ENCODE assay signal across 2 cellular contexts in the genomic region with DNA sequence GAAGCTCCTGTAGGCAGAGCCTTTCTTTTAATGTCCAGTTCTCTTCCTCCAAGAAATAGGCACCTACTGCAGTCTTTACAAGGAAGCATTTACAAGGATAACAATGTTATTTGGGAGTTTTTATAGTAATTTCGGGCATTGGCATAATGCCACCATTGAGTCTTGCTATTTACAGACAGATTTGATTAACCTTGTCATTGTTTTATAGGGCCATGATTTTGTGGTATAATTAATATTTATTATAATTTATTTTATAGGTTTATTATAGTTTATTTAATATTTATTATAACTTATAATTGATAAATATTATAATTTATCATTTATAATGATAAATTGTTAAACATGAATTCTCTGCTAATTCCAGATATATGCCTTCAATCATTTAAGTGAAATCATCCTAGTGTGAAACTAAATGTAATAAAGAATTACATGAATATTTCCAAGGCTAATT.
TF ChIP-seq lines count a peak whose summit lies in the region.

No MANE protein-coding gene starts in this region.

TF ChIP-seq in A549, 52 proteins besides CTCF, POLR2A, EP300 and RAD21 (continued from another document):
- TF ChIP-seq, protein P1, sequence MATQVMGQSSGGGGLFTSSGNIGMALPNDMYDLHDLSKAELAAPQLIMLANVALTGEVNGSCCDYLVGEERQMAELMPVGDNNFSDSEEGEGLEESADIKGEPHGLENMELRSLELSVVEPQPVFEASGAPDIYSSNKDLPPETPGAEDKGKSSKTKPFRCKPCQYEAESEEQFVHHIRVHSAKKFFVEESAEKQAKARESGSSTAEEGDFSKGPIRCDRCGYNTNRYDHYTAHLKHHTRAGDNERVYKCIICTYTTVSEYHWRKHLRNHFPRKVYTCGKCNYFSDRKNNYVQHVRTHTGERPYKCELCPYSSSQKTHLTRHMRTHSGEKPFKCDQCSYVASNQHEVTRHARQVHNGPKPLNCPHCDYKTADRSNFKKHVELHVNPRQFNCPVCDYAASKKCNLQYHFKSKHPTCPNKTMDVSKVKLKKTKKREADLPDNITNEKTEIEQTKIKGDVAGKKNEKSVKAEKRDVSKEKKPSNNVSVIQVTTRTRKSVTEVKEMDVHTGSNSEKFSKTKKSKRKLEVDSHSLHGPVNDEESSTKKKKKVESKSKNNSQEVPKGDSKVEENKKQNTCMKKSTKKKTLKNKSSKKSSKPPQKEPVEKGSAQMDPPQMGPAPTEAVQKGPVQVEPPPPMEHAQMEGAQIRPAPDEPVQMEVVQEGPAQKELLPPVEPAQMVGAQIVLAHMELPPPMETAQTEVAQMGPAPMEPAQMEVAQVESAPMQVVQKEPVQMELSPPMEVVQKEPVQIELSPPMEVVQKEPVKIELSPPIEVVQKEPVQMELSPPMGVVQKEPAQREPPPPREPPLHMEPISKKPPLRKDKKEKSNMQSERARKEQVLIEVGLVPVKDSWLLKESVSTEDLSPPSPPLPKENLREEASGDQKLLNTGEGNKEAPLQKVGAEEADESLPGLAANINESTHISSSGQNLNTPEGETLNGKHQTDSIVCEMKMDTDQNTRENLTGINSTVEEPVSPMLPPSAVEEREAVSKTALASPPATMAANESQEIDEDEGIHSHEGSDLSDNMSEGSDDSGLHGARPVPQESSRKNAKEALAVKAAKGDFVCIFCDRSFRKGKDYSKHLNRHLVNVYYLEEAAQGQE (IDR thresholded peaks at IDR 0.05): 0 out of 2 replicates have a peak, but pooled peaks have one; percentile 11

TF ChIP-seq in HEK293, 187 proteins besides CTCF, POLR2A, EP300 and RAD21:
- TF ChIP-seq, protein P2, sequence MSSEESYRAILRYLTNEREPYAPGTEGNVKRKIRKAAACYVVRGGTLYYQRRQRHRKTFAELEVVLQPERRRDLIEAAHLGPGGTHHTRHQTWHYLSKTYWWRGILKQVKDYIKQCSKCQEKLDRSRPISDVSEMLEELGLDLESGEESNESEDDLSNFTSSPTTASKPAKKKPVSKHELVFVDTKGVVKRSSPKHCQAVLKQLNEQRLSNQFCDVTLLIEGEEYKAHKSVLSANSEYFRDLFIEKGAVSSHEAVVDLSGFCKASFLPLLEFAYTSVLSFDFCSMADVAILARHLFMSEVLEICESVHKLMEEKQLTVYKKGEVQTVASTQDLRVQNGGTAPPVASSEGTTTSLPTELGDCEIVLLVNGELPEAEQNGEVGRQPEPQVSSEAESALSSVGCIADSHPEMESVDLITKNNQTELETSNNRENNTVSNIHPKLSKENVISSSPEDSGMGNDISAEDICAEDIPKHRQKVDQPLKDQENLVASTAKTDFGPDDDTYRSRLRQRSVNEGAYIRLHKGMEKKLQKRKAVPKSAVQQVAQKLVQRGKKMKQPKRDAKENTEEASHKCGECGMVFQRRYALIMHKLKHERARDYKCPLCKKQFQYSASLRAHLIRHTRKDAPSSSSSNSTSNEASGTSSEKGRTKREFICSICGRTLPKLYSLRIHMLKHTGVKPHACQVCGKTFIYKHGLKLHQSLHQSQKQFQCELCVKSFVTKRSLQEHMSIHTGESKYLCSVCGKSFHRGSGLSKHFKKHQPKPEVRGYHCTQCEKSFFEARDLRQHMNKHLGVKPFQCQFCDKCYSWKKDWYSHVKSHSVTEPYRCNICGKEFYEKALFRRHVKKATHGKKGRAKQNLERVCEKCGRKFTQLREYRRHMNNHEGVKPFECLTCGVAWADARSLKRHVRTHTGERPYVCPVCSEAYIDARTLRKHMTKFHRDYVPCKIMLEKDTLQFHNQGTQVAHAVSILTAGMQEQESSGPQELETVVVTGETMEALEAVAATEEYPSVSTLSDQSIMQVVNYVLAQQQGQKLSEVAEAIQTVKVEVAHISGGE (tag by site-specific recombination; conservative IDR thresholded peaks at IDR 0.05; ENCODE audit: low read depth): 0 out of 2 replicates have a peak, but pooled peaks have one; percentile 7
- peak; percentile 33; the same call in 1 of the 2 replicates for TF ChIP-seq ZNF660 (tag by site-specific recombination; IDR thresholded peaks at IDR 0.05)
- TF ChIP-seq GLIS2 (tag by site-specific recombination; IDR thresholded peaks at IDR 0.05): no peak
- no peak for TF ChIP-seq ZBTB17 (tag by site-specific recombination; IDR thresholded peaks at IDR 0.05)
- TF ChIP-seq ZNF529 (tag by site-specific recombination; IDR thresholded peaks at IDR 0.05; ENCODE audit: insufficient replicate concordance): no peak
- TF ChIP-seq, protein P3, sequence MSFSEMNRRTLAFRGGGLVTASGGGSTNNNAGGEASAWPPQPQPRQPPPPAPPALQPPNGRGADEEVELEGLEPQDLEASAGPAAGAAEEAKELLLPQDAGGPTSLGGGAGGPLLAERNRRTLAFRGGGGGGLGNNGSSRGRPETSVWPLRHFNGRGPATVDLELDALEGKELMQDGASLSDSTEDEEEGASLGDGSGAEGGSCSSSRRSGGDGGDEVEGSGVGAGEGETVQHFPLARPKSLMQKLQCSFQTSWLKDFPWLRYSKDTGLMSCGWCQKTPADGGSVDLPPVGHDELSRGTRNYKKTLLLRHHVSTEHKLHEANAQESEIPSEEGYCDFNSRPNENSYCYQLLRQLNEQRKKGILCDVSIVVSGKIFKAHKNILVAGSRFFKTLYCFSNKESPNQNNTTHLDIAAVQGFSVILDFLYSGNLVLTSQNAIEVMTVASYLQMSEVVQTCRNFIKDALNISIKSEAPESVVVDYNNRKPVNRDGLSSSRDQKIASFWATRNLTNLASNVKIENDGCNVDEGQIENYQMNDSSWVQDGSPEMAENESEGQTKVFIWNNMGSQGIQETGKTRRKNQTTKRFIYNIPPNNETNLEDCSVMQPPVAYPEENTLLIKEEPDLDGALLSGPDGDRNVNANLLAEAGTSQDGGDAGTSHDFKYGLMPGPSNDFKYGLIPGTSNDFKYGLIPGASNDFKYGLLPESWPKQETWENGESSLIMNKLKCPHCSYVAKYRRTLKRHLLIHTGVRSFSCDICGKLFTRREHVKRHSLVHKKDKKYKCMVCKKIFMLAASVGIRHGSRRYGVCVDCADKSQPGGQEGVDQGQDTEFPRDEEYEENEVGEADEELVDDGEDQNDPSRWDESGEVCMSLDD (tag by site-specific recombination; IDR thresholded peaks at IDR 0.05): no peak
- TF ChIP-seq ZFP69B (tag by site-specific recombination; IDR thresholded peaks at IDR 0.05): no peak
- TF ChIP-seq ZNF600 (tag by site-specific recombination; IDR thresholded peaks at IDR 0.05): no peak
- TF ChIP-seq ZNF670 (tag by site-specific recombination; IDR thresholded peaks at IDR 0.05; ENCODE audit: low read depth): no peak
- TF ChIP-seq, protein P4, sequence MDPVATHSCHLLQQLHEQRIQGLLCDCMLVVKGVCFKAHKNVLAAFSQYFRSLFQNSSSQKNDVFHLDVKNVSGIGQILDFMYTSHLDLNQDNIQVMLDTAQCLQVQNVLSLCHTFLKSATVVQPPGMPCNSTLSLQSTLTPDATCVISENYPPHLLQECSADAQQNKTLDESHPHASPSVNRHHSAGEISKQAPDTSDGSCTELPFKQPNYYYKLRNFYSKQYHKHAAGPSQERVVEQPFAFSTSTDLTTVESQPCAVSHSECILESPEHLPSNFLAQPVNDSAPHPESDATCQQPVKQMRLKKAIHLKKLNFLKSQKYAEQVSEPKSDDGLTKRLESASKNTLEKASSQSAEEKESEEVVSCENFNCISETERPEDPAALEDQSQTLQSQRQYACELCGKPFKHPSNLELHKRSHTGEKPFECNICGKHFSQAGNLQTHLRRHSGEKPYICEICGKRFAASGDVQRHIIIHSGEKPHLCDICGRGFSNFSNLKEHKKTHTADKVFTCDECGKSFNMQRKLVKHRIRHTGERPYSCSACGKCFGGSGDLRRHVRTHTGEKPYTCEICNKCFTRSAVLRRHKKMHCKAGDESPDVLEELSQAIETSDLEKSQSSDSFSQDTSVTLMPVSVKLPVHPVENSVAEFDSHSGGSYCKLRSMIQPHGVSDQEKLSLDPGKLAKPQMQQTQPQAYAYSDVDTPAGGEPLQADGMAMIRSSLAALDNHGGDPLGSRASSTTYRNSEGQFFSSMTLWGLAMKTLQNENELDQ (tag by site-specific recombination; IDR thresholded peaks at IDR 0.05; ENCODE audit: low read depth): no peak
- TF ChIP-seq KLF8 (tag by site-specific recombination; IDR thresholded peaks at IDR 0.05): 0 out of 2 replicates have a peak, but pooled peaks have one; percentile 1
